15 cellular contexts compared by ENCODE assay signal in genomic region chr3:193389335-193389734, GRCh38. TPM values are rescaled to one million over a fixed set of nuclear protein-coding genes. Genes with fewer than 3 reads are reported as not detected.
DNase-seq lines count a peak whose midpoint lies in the region.
"Had no signal": no experiment of that assay in that cellular context is flagged by ENCODE, and none has a peak within 500 bp of the region (broad histone marks: within the 10 kb centered on the region; RNA-seq: fewer than 3 reads in every experiment).

No MANE protein-coding gene starts in this region.

- no peaks in the 10 kb centered on the region for H4K20me1 ChIP-seq in Karpas-422 (ENCODE audit: insufficient read depth, low read depth, low read length)

- H3K9me3 ChIP-seq in NT2/D1 (ENCODE audit: insufficient read depth, low read length) (peaks cover 5% of the 10 kb centered on the region; the same call in 1 of the 2 replicates), iPS DF 6.9 (ENCODE audit: control insufficient read depth, insufficient read depth, low read length) (no peaks in the 10 kb centered on the region), Karpas-422 (ENCODE audit: low read length) (no peaks in the 10 kb centered on the region)

- no CpG with 5 or more reads among the region's 2 CpGs for WGBS in iPS DF 6.9 (ENCODE audit: insufficient coverage, insufficient read length)

- no peaks in the 10 kb centered on the region for H3K9me2 ChIP-seq in Karpas-422 (replicated peaks; ENCODE audit: insufficient read depth, low read length)

- H3K27me3 ChIP-seq in H7 (ENCODE audit: control insufficient read depth, insufficient read depth, low read length) (no peaks in the 10 kb centered on the region), NT2/D1 (ENCODE audit: insufficient read depth, insufficient read length) (no peaks in the 10 kb centered on the region), iPS DF 6.9 (ENCODE audit: control insufficient read depth, insufficient read depth, low read length) (no peaks in the 10 kb centered on the region), Karpas-422 (ENCODE audit: low read length) (no peaks in the 10 kb centered on the region)

- no peak overlapping the region for H3K27ac ChIP-seq in iPS DF 6.9 (ENCODE audit: low read length)
- no peak overlapping the region for H3K27ac ChIP-seq in Karpas-422 (ENCODE audit: low read length)

- no peaks in the 10 kb centered on the region for H3K79me2 ChIP-seq in Karpas-422 (ENCODE audit: low read length)

- H3K4me1 ChIP-seq in NT2/D1 (ENCODE audit: insufficient read depth, insufficient read length) (peaks cover 6% of the 10 kb centered on the region), iPS DF 6.9 (ENCODE audit: control insufficient read depth, insufficient read depth, low read length) (peaks cover 5% of the 10 kb centered on the region; the same call in 1 of the 2 replicates), Karpas-422 (ENCODE audit: low read length) (no peaks in the 10 kb centered on the region)

- no peaks in the 10 kb centered on the region for H3K36me3 ChIP-seq in H7 (replicated peaks; ENCODE audit: control insufficient read depth, insufficient read depth, low read length)
- no peaks in the 10 kb centered on the region for H3K36me3 ChIP-seq in NT2/D1 (ENCODE audit: insufficient read depth, insufficient read length, low read length)
- H3K36me3 ChIP-seq in iPS DF 6.9 (ENCODE audit: control insufficient read depth, insufficient read depth, low read length), result no peaks in the 10 kb centered on the region
- no peaks in the 10 kb centered on the region for H3K36me3 ChIP-seq in Karpas-422 (ENCODE audit: insufficient read depth, low read length)

- H3K4me3 ChIP-seq in H7 (ENCODE audit: insufficient read depth, low read depth, low read length), result no peak overlapping the region
- H3K4me3 ChIP-seq in NT2/D1 (ENCODE audit: insufficient read length, low read depth), result no peak overlapping the region
- no peak overlapping the region for H3K4me3 ChIP-seq in iPS DF 6.9 (ENCODE audit: low read length)
- no peak overlapping the region for H3K4me3 ChIP-seq in Karpas-422 (ENCODE audit: low read length)

- no peak overlapping the region for H3K4me2 ChIP-seq in Karpas-422 (ENCODE audit: low read depth, low read length, poor library complexity, severe bottlenecking)

- H2AFZ ChIP-seq in Karpas-422 (ENCODE audit: low read length), result no peak overlapping the region

- H3K9ac ChIP-seq in NT2/D1 (ENCODE audit: insufficient read length, low read depth) (no peak overlapping the region), Karpas-422 (ENCODE audit: low read length) (no peak overlapping the region)

- DNase-seq in H7 (peak; percentile 33), NCI-H1436 (lab: John Stamatoyannopoulos, UW) (peak; percentile 72), NT2/D1 (ENCODE audit: low read depth, low spot score) (peak; percentile 74), iPS DF 6.9 (ENCODE audit: low read depth, low spot score) (peak; percentile 27), NCI-H69 (lab: John Stamatoyannopoulos, UW) (no peak), SKM-1 (lab: John Stamatoyannopoulos, UW; ENCODE audit: unreplicated experiment) (no peak), Karpas-422 (no peak)
- DNase-seq: CD4-positive, alpha-beta T cell; DND-41; GOT3; NCI-H1694; NCI-H2227 treated with DMSO at 0.1 percent for 48 hours; NCI-H526 treated with DMSO at 0.1 percent for 48 hours; T-helper 17 cell had no signal

RNA-seq across cellular contexts. Expression of gene ATP13A5, which starts 10.8 kb away (rescaled TPM):
- total RNA-seq in H7 (2014; rRNA removed; shearing (Covaris generic)), result 0.03 TPM in 1 of 2 replicates, not detected in the other
- total RNA-seq in Karpas-422 (2014; rRNA removed; shearing (Covaris generic); ENCODE audit: low replicate concordance), result not detected in 2 replicates
- total RNA-seq: CD4-positive, alpha-beta T cell; Right ventricle myocardium inferior; T-helper 17 cell had no signal

Comparison
In these comparisons a context has a peak if more than half of its experiments do, and no peak if none do; other contexts are left out.
1. DNase-seq: peak in H7 (single experiment), NCI-H1436 (single experiment), NT2/D1 (single experiment) and iPS DF 6.9 (single experiment); none in NCI-H69 (single experiment), SKM-1 (single experiment) and Karpas-422 (single experiment).